ENCODE assay signal across 1 cellular context in the genomic region with DNA sequence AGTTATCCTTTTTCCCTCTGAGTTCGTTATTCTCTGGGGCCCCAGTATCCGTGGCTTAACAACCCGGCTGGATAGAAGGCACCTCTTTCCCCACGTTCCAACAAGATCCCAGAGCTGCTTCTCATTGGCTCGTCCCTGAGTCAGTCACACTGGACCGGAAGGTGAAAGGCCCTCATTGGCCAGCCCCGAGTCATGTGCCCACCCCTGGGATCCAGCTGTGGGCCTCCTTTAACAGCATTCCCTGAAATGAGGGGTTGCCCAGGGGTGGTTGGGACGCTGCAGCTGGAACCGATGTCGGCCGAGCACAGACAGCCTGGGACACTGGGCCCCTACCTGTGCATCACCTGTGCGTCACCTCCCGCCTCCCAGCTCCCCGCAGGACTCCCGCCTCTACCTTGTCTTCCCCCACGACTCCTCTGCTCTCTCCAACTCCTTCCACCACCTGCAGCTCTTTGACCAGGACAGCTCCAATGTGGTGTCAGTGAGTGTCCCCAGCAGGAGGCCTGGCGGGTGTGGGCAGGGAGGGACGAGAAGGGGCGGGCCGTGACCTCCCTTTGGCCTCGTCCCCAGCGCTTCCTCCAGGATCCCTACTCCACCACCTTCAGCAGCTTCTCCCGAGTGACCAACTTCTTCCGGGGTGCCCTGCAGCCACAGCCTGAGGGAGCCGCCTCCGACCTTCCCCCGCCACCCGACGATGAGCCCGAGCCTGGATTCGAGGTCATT.
TF ChIP-seq lines count a peak whose summit lies in the region.

No MANE protein-coding gene starts in this region.

TF ChIP-seq in K562, 482 proteins besides CTCF, POLR2A, EP300 and RAD21:
- peak; percentile 36; the same call in 1 of the 2 replicates for TF ChIP-seq RAD51 (IDR thresholded peaks at IDR 0.05; ENCODE audit: borderline replicate concordance, low read depth)
- TF ChIP-seq, protein P1, sequence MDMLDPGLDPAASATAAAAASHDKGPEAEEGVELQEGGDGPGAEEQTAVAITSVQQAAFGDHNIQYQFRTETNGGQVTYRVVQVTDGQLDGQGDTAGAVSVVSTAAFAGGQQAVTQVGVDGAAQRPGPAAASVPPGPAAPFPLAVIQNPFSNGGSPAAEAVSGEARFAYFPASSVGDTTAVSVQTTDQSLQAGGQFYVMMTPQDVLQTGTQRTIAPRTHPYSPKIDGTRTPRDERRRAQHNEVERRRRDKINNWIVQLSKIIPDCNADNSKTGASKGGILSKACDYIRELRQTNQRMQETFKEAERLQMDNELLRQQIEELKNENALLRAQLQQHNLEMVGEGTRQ (CRISPR knock-in tag; IDR thresholded peaks at IDR 0.05): peak; percentile 57
- TF ChIP-seq, protein P2, sequence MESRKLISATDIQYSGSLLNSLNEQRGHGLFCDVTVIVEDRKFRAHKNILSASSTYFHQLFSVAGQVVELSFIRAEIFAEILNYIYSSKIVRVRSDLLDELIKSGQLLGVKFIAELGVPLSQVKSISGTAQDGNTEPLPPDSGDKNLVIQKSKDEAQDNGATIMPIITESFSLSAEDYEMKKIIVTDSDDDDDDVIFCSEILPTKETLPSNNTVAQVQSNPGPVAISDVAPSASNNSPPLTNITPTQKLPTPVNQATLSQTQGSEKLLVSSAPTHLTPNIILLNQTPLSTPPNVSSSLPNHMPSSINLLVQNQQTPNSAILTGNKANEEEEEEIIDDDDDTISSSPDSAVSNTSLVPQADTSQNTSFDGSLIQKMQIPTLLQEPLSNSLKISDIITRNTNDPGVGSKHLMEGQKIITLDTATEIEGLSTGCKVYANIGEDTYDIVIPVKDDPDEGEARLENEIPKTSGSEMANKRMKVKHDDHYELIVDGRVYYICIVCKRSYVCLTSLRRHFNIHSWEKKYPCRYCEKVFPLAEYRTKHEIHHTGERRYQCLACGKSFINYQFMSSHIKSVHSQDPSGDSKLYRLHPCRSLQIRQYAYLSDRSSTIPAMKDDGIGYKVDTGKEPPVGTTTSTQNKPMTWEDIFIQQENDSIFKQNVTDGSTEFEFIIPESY (CRISPR knock-in tag; IDR thresholded peaks at IDR 0.05): peak; percentile 84; the same call in 1 of the 2 replicates
- peak; percentile 58 for TF ChIP-seq ASH1L (IDR thresholded peaks at IDR 0.05; ENCODE audit: borderline replicate concordance, low read depth, partially characterized antibody)
- TF ChIP-seq RBM25 (IDR thresholded peaks at IDR 0.05; ENCODE audit: low read depth, low read length, severe bottlenecking): peak; percentile 54
- TF ChIP-seq, protein P3, sequence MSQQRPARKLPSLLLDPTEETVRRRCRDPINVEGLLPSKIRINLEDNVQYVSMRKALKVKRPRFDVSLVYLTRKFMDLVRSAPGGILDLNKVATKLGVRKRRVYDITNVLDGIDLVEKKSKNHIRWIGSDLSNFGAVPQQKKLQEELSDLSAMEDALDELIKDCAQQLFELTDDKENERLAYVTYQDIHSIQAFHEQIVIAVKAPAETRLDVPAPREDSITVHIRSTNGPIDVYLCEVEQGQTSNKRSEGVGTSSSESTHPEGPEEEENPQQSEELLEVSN (IDR thresholded peaks at IDR 0.05; ENCODE audit: borderline replicate concordance in 1 of 2, extremely low read depth in 1 of 2, insufficient read depth in 1 of 2, insufficient read length in 1 of 2, low read depth in 1 of 2, low read length in 1 of 2, poor library complexity in 1 of 2, severe bottlenecking in 1 of 2): no peak
- no peak for TF ChIP-seq ZNF263 (CRISPR knock-in tag; IDR thresholded peaks at IDR 0.05; ENCODE audit: borderline replicate concordance)
- TF ChIP-seq, protein P4, sequence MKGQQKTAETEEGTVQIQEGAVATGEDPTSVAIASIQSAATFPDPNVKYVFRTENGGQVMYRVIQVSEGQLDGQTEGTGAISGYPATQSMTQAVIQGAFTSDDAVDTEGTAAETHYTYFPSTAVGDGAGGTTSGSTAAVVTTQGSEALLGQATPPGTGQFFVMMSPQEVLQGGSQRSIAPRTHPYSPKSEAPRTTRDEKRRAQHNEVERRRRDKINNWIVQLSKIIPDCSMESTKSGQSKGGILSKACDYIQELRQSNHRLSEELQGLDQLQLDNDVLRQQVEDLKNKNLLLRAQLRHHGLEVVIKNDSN (CRISPR knock-in tag; IDR thresholded peaks at IDR 0.05): peak; percentile 84
- TF ChIP-seq, protein P5, sequence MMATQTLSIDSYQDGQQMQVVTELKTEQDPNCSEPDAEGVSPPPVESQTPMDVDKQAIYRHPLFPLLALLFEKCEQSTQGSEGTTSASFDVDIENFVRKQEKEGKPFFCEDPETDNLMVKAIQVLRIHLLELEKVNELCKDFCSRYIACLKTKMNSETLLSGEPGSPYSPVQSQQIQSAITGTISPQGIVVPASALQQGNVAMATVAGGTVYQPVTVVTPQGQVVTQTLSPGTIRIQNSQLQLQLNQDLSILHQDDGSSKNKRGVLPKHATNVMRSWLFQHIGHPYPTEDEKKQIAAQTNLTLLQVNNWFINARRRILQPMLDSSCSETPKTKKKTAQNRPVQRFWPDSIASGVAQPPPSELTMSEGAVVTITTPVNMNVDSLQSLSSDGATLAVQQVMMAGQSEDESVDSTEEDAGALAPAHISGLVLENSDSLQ (IDR thresholded peaks at IDR 0.05): peak; percentile 97
- no peak for TF ChIP-seq CCNT2 (IDR thresholded peaks at IDR 0.05; ENCODE audit: borderline replicate concordance, extremely low read depth, insufficient read length, low read depth, low read length)
- TF ChIP-seq NFYB (IDR thresholded peaks at IDR 0.05; ENCODE audit: extremely low read depth, insufficient read length): peak; percentile 64
- TF ChIP-seq, protein P6, sequence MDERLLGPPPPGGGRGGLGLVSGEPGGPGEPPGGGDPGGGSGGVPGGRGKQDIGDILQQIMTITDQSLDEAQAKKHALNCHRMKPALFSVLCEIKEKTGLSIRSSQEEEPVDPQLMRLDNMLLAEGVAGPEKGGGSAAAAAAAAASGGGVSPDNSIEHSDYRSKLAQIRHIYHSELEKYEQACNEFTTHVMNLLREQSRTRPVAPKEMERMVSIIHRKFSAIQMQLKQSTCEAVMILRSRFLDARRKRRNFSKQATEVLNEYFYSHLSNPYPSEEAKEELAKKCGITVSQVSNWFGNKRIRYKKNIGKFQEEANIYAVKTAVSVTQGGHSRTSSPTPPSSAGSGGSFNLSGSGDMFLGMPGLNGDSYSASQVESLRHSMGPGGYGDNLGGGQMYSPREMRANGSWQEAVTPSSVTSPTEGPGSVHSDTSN (CRISPR knock-in tag; IDR thresholded peaks at IDR 0.05; ENCODE audit: low read depth): peak; percentile 62; the same call in 1 of the 2 replicates
- TF ChIP-seq, protein P6 (tag; conservative IDR thresholded peaks at IDR 0.05; ENCODE audit: low read depth): peak; percentile 74
- TF ChIP-seq SP2 (IDR thresholded peaks at IDR 0.05; ENCODE audit: extremely low read depth, low read depth, low read length, poor library complexity, severe bottlenecking): peak; percentile 62
